ENCODE assay signal across 11 cellular contexts in the genomic region with DNA sequence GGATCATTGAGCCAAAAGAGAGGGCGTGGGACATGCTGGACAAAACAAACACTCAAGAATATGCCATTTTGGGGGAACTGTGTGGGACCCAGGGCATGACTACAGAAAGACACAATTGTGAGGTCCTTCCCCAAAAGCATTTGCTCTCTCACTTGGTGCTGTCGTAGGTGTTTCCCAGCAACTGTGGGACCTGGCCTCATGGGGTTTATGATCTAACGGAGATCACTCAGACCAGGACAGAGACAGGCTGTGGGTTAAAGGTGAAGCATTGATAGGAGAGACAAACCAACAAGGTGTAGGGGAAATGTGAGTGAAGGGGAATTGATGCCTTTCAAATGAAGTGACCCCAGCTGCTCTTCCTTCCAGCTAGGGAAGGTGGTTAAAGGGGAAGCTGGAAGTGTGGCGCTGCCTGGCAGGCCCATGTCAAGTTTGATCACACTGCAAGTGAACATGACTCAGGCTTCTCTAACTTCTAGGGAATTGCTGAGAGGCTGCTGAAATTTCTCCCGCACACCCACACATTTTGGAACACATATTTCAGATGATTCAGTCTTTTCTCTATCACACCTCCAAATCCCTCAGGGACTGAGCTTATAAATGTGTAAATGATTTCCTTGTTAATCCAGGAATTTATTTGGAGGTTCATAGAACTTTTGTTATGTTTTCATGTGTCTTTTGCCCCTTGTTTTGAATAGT. TPM values are rescaled to one million over a fixed set of nuclear protein-coding genes. Genes with fewer than 3 reads are reported as not detected.
DNase-seq lines count a peak whose midpoint lies in the region; ATAC-seq and TF ChIP-seq lines count a peak whose summit lies in the region.
"Had no signal": no experiment of that assay in that cellular context is flagged by ENCODE, and none has a peak within 500 bp of the region (broad histone marks: within the 10 kb centered on the region; RNA-seq: fewer than 3 reads in every experiment).

No MANE protein-coding gene starts in this region.

- no peaks in the 10 kb centered on the region for H4K20me1 ChIP-seq in mammary epithelial cell (ENCODE audit: insufficient read depth, low read length)

- H3K36me3 Mint-ChIP-seq in HFFc6 (ENCODE audit: low read depth) = peaks cover 17% of the 10 kb centered on the region

- peak overlapping the region; percentile 36 for H3K27ac Mint-ChIP-seq in HFFc6
- H3K27ac Mint-ChIP-seq: stimulated activated memory B cell treated with anti-CD40 and anti-IgM and Interleukin-4, amounts not matched to agents 10 μg/mL and 1 μg/mL and 100 μg/mL, for 72 hours had no signal

- CTCF ChIA-PET in mammary epithelial cell (lab: Charles Lee; ENCODE audit: low non-redundant PET) = interaction anchor here (0.6 kb wide), 1 partner anchor 192 kb away, joined by 3 read pairs; no protein-coding TSS in a partner anchor

- 37% methylated on average over 5 of the region's 5 CpGs for WGBS in mammary epithelial cell (ENCODE audit: low coverage, missing lambda C conversion rate)

- H3K27me3 Mint-ChIP-seq in HFFc6 (ENCODE audit: insufficient read depth) = no peaks in the 10 kb centered on the region; the same call in 1 of the 2 replicates
- H3K27me3 Mint-ChIP-seq: stimulated activated memory B cell treated with anti-CD40 and anti-IgM and Interleukin-4, amounts not matched to agents 10 μg/mL and 1 μg/mL and 100 μg/mL, for 72 hours had no signal

- no peak overlapping the region for H3K4me3 ChIP-seq in mammary epithelial cell (replicated peaks in 1 of 3; ENCODE audit: insufficient read depth in 1 of 3, low read depth in 2 of 3, low read length in 3 of 3)

- H2AFZ ChIP-seq in mammary epithelial cell (ENCODE audit: low read depth, low read length) = peak overlapping the region; percentile 33

- intact Hi-C loops in mammary epithelial cell (cut with micrococcal nuclease) = loop anchor here (2.0 kb wide), 1 partner anchor 30 kb away; a partner anchor contains a TSS

- H3K4me3 Mint-ChIP-seq in HFFc6 = no peak overlapping the region
- H3K4me3 Mint-ChIP-seq: stimulated activated memory B cell treated with anti-CD40 and anti-IgM and Interleukin-4, amounts not matched to agents 10 μg/mL and 1 μg/mL and 100 μg/mL, for 72 hours had no signal

- no peaks in the 10 kb centered on the region for H3K9me3 ChIP-seq in mammary epithelial cell (replicated peaks; ENCODE audit: insufficient read depth, low read length)

- peaks cover 3% of the 10 kb centered on the region for H3K9me3 Mint-ChIP-seq in HFFc6

- in situ Hi-C loops in mammary epithelial cell (cut with MboI; ENCODE audit: low sequenced_read_pairs in 2 of 2) = no loop called here

- no peak overlapping the region for H3K27ac ChIP-seq in mammary epithelial cell (ENCODE audit: insufficient read depth, low read depth, low read length)

- H3K36me3 ChIP-seq in mammary epithelial cell (ENCODE audit: insufficient read depth, low read length) = no peaks in the 10 kb centered on the region

- peaks cover 20% of the 10 kb centered on the region for H3K4me1 Mint-ChIP-seq in HFFc6 (ENCODE audit: low read depth)

- peak; percentile 27 for DNase-seq in Ammon's horn (ENCODE audit: low spot score)
- DNase-seq in HFFc6 = peak; percentile 11
- DNase-seq in mammary epithelial cell = peak; percentile 71
- DNase-seq in myocyte (ENCODE audit: low read depth) = peak; percentile 21
- no peak for DNase-seq in MV-4-11 (lab: John Stamatoyannopoulos, UW)
- DNase-seq in AML-193 (lab: John Stamatoyannopoulos, UW) = no peak
- DNase-seq: NCI-H1048, NCI-H345 had no signal

- TF ChIP-seq CTCF in HFFc6 (IDR thresholded peaks at IDR 0.05) (no peak), mammary epithelial cell (conservative IDR thresholded peaks at IDR 0.05 in 1 of 2, IDR thresholded peaks at IDR 0.05 in 1 of 2; ENCODE audit: extremely low read depth in 1 of 2, insufficient read depth in 1 of 2, low read depth in 1 of 2, low read length in 2 of 2) (no peak)

- no TSS peak for BruUV-seq in mammary epithelial cell (replicated peaks; lab: Mats Ljungman, UMichigan)

- dilution Hi-C loops in mammary epithelial cell (cut with HindIII; ENCODE audit: low sequenced_read_pairs) = no loop called here

- H3K79me2 ChIP-seq in mammary epithelial cell (ENCODE audit: insufficient read depth, low read length) = no peaks in the 10 kb centered on the region

- no peaks in the 10 kb centered on the region for H3K27me3 ChIP-seq in mammary epithelial cell (ENCODE audit: insufficient read depth, low read length)

- no peak overlapping the region for H3K9ac ChIP-seq in mammary epithelial cell (ENCODE audit: insufficient read depth, low read length)

- ATAC-seq in HG03439 (IDR thresholded peaks at IDR 0.05; ENCODE audit: unreplicated experiment) = no peak
- ATAC-seq in GM19467 (IDR thresholded peaks at IDR 0.05; ENCODE audit: unreplicated experiment) = no peak
- ATAC-seq: stimulated activated memory B cell treated with anti-CD40 and anti-IgM and Interleukin-4, amounts not matched to agents 10 μg/mL and 1 μg/mL and 100 μg/mL, for 72 hours had no signal

- H3K4me2 ChIP-seq in mammary epithelial cell (ENCODE audit: insufficient read depth, low read depth, low read length) = no peak overlapping the region

- peaks cover 24% of the 10 kb centered on the region for H3K4me1 ChIP-seq in mammary epithelial cell (ENCODE audit: insufficient read depth, low read length)

RNA-seq across cellular contexts. Expression of a gene that starts 30.2 kb away (rescaled TPM):
- total RNA-seq in HFFc6 (2021; fragmentation: NEBNext Ultra II Directional; extraction: Animal tissue kit (Norgen Biotek cat#: 25700)) = 10 to 100 TPM in 1 of 6 experiments, 1 to 10 TPM in 5; 7.7 to 12.3 (median 8.7) TPM
- total RNA-seq in mammary epithelial cell = 1 to 10 TPM; 2.2 to 9.0 TPM
- polyA plus RNA-seq in mammary epithelial cell = 1.7 TPM
- polyA minus RNA-seq in mammary epithelial cell = 2.5 TPM
- 6.6 and 19.8 TPM in 2 replicates for total RNA-seq in myocyte
- polyA plus RNA-seq in myocyte (2012) = 6.4 TPM

Comparison
In these comparisons a context has a peak if more than half of its experiments do, and no peak if none do; other contexts are left out.
1. DNase-seq: peak in Ammon's horn (single experiment), HFFc6 (single experiment), mammary epithelial cell (single experiment) and myocyte (single experiment); none in MV-4-11 (single experiment) and AML-193 (0 of 2).